Comparison of ENCODE assay signal across 2 cellular contexts in the genomic region with DNA sequence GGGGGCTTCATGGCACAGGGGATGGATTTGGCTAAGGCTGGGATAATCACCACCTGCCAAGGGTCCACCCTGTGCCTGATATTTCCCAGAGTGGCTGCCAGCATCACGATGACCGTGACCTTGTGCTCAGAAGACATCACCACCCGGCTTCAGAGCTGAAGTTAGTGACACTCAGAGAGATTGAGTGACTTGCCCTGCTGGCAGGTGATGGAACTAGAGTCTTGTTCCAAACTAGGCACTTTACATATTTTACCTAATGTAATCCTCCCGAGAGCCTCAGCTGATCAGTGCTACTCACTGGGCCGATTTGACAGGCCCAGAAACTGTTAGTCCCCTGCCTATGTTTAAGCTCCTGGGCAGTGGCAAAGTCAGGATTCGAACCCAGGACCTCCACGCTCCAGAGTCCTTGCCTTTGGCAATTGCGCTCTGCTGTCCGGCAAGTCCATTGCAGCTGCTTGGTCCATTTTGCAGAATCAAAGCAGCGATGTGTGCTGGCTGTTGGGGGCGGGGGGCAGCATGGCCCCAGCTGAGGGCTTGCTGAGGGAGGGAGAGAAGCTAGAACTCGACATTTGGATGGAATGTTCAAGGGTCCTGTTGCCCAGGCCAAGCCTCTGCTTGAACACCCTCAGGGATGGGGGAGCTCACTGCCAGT.
TF ChIP-seq lines count a peak whose summit lies in the region.

No MANE protein-coding gene starts in this region.

TF ChIP-seq in HCT116, 20 proteins besides CTCF, POLR2A, EP300 and RAD21:
- TF ChIP-seq, protein P1, sequence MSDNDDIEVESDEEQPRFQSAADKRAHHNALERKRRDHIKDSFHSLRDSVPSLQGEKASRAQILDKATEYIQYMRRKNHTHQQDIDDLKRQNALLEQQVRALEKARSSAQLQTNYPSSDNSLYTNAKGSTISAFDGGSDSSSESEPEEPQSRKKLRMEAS (IDR thresholded peaks at IDR 0.05): no peak
- TF ChIP-seq FOSL1 (IDR thresholded peaks at IDR 0.05; ENCODE audit: low read depth) (no peak), ZNF274 (IDR thresholded peaks at IDR 0.05; ENCODE audit: low read depth, low read length) (no peak), ELF1 (IDR thresholded peaks at IDR 0.05; ENCODE audit: borderline replicate concordance, low read depth) (no peak), POLR2AphosphoS5 (IDR thresholded peaks at IDR 0.05; ENCODE audit: low read depth, low read length) (no peak), SP1 (IDR thresholded peaks at IDR 0.05; ENCODE audit: low read depth) (no peak), EGR1 (IDR thresholded peaks at IDR 0.05; ENCODE audit: low read depth) (no peak), YY1 (IDR thresholded peaks at IDR 0.05; ENCODE audit: extremely low read depth, insufficient replicate concordance, low read depth, low read length) (no peak), CEBPB (IDR thresholded peaks at IDR 0.05; ENCODE audit: low read depth) (no peak), EZH2phosphoT487 (IDR thresholded peaks at IDR 0.05; ENCODE audit: borderline replicate concordance) (no peak), TCF7L2 (IDR thresholded peaks at IDR 0.05; ENCODE audit: borderline replicate concordance, extremely low read depth, insufficient read depth, insufficient read length) (no peak), CBX3 (IDR thresholded peaks at IDR 0.05; ENCODE audit: low read depth) (no peak), SRF (IDR thresholded peaks at IDR 0.05; ENCODE audit: low read depth) (no peak), EZH2 (IDR thresholded peaks at IDR 0.05) (no peak), JUND (IDR thresholded peaks at IDR 0.05) (no peak)
- TF ChIP-seq, protein P2, sequence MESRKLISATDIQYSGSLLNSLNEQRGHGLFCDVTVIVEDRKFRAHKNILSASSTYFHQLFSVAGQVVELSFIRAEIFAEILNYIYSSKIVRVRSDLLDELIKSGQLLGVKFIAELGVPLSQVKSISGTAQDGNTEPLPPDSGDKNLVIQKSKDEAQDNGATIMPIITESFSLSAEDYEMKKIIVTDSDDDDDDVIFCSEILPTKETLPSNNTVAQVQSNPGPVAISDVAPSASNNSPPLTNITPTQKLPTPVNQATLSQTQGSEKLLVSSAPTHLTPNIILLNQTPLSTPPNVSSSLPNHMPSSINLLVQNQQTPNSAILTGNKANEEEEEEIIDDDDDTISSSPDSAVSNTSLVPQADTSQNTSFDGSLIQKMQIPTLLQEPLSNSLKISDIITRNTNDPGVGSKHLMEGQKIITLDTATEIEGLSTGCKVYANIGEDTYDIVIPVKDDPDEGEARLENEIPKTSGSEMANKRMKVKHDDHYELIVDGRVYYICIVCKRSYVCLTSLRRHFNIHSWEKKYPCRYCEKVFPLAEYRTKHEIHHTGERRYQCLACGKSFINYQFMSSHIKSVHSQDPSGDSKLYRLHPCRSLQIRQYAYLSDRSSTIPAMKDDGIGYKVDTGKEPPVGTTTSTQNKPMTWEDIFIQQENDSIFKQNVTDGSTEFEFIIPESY (IDR thresholded peaks at IDR 0.05; ENCODE audit: extremely low read depth, insufficient replicate concordance, low read length): no peak
- TF ChIP-seq, protein P3, sequence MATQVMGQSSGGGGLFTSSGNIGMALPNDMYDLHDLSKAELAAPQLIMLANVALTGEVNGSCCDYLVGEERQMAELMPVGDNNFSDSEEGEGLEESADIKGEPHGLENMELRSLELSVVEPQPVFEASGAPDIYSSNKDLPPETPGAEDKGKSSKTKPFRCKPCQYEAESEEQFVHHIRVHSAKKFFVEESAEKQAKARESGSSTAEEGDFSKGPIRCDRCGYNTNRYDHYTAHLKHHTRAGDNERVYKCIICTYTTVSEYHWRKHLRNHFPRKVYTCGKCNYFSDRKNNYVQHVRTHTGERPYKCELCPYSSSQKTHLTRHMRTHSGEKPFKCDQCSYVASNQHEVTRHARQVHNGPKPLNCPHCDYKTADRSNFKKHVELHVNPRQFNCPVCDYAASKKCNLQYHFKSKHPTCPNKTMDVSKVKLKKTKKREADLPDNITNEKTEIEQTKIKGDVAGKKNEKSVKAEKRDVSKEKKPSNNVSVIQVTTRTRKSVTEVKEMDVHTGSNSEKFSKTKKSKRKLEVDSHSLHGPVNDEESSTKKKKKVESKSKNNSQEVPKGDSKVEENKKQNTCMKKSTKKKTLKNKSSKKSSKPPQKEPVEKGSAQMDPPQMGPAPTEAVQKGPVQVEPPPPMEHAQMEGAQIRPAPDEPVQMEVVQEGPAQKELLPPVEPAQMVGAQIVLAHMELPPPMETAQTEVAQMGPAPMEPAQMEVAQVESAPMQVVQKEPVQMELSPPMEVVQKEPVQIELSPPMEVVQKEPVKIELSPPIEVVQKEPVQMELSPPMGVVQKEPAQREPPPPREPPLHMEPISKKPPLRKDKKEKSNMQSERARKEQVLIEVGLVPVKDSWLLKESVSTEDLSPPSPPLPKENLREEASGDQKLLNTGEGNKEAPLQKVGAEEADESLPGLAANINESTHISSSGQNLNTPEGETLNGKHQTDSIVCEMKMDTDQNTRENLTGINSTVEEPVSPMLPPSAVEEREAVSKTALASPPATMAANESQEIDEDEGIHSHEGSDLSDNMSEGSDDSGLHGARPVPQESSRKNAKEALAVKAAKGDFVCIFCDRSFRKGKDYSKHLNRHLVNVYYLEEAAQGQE (IDR thresholded peaks at IDR 0.05; ENCODE audit: low read depth): no peak

TF ChIP-seq in WTC11, 78 proteins besides CTCF, POLR2A, EP300 and RAD21:
- TF ChIP-seq ZNF121 (CRISPR knock-in tag; IDR thresholded peaks at IDR 0.05) (0 out of 2 replicates have a peak, but pooled peaks have one; percentile 18), SP1 (CRISPR knock-in tag; conservative IDR thresholded peaks at IDR 0.05) (no peak), ZNF423 (CRISPR knock-in tag; IDR thresholded peaks at IDR 0.05) (no peak)
